Comparison of ENCODE assay signal across 9 cellular contexts in genomic region chr3:113166719-113167492, GRCh38. TPM values are rescaled to one million over a fixed set of nuclear protein-coding genes. Genes with fewer than 3 reads are reported as not detected.
DNase-seq lines count a peak whose midpoint lies in the region; ATAC-seq and TF ChIP-seq lines count a peak whose summit lies in the region.
"Had no signal": no experiment of that assay in that cellular context is flagged by ENCODE, and none has a peak within 500 bp of the region (broad histone marks: within the 10 kb centered on the region; RNA-seq: fewer than 3 reads in every experiment).

No MANE protein-coding gene starts in this region.

- DNase-seq in DMS153 (lab: John Stamatoyannopoulos, UW) (peak; percentile 66), NCI-H446 treated with DMSO at 0.1 percent for 48 hours (lab: John Stamatoyannopoulos, UW) (peak; percentile 99), fibroblast of pulmonary artery (ENCODE audit: low read depth) (peak; percentile 53), pons (ENCODE audit: low spot score) (peak; percentile 51), GM19238 (ENCODE audit: insufficient read length, low spot score) (no peak), natural killer cell (no peak)
- DNase-seq in activated CD4-positive, alpha-beta T cell treated with anti-CD3 and anti-CD28 coated beads, Interleukin-2, amount 50 U/mL, for 48 hours = no peak

- H3K9me3 Mint-ChIP-seq in natural killer cell = no peaks in the 10 kb centered on the region

- no peaks in the 10 kb centered on the region for H3K4me1 Mint-ChIP-seq in natural killer cell

- intact Hi-C loops in natural killer cell (cut with micrococcal nuclease) = no loop called here

- TF ChIP-seq CTCF in fibroblast of pulmonary artery (IDR thresholded peaks at IDR 0.05; ENCODE audit: low read length, missing control alignments) = no peak
- no peak for TF ChIP-seq CTCF in natural killer cell (IDR thresholded peaks at IDR 0.05)

- no peak overlapping the region for H3K4me3 ChIP-seq in fibroblast of pulmonary artery (replicated peaks; ENCODE audit: low read depth, low read length)
- H3K4me3 ChIP-seq: PC-9 had no signal

- no peak overlapping the region for H3K4me3 Mint-ChIP-seq in natural killer cell

- H3K36me3 Mint-ChIP-seq in natural killer cell = no peaks in the 10 kb centered on the region

- H3K27me3 Mint-ChIP-seq in natural killer cell (ENCODE audit: low read depth in 2 of 2) = peaks cover 0 to 15% of the 10 kb centered on the region in 2 donors

- no peak overlapping the region for H3K27ac Mint-ChIP-seq in natural killer cell

- ATAC-seq in natural killer cell (no peak), GM21360 (IDR thresholded peaks at IDR 0.05; ENCODE audit: unreplicated experiment) (no peak)

RNA-seq across cellular contexts. Expression of gene BOC, which starts 44.5 kb away (rescaled TPM):
- total RNA-seq in natural killer cell = under 1 TPM in 1 of 3 donors, not detected in 2; 0.10 TPM

Comparison
In these comparisons a context has a peak if more than half of its experiments do, and no peak if none do; other contexts are left out.
1. DNase-seq: peak in DMS153 (single experiment), NCI-H446 treated with DMSO at 0.1 percent for 48 hours (single experiment), fibroblast of pulmonary artery (single experiment) and pons (single experiment); none in GM19238 (single experiment), natural killer cell (single experiment) and activated CD4-positive, alpha-beta T cell treated with anti-CD3 and anti-CD28 coated beads, Interleukin-2, amount 50 U/mL, for 48 hours (0 of 2).